ENCODE assay signal across 11 cellular contexts in genomic region chr10:87750001-87750651, GRCh38.
DNase-seq lines count a peak whose midpoint lies in the region; ATAC-seq, FAIRE-seq and TF ChIP-seq lines count a peak whose summit lies in the region.
"Had no signal": no experiment of that assay in that cellular context is flagged by ENCODE, and none has a peak within 500 bp of the region (broad histone marks: within the 10 kb centered on the region; RNA-seq: fewer than 3 reads in every experiment).

No MANE protein-coding gene starts in this region.

- H3K9me3 ChIP-seq in astrocyte (ENCODE audit: insufficient read depth, low read depth, low read length) = no peaks in the 10 kb centered on the region
- H3K9me3 ChIP-seq in kidney (ENCODE audit: control insufficient read depth in 1 of 2, low read length in 2 of 2) = no peaks in the 10 kb centered on the region
- H3K9me3 ChIP-seq: gastrocnemius medialis had no signal

- intact Hi-C loops in kidney (cut with DNase I) = no loop called here

- H3K27ac Mint-ChIP-seq in astrocyte (ENCODE audit: unreplicated experiment) = peak overlapping the region; percentile 53

- peaks cover 4% of the 10 kb centered on the region for H4K20me1 ChIP-seq in astrocyte (ENCODE audit: insufficient read depth, low read length)

- H3K4me1 Mint-ChIP-seq in astrocyte (ENCODE audit: low read depth, unreplicated experiment) = peaks cover 9% of the 10 kb centered on the region

- no peak overlapping the region for H3K4me3 ChIP-seq in AG09309 (ENCODE audit: control insufficient read depth, low read depth, low read length)
- H3K4me3 ChIP-seq in H7 (ENCODE audit: insufficient read depth, low read depth, low read length) = no peak overlapping the region
- no peak overlapping the region for H3K4me3 ChIP-seq in astrocyte (ENCODE audit: insufficient read depth, low read depth, low read length)
- no peak overlapping the region for H3K4me3 ChIP-seq in kidney (ENCODE audit: low read length in 2 of 2)
- H3K4me3 ChIP-seq: gastrocnemius medialis had no signal

- peak; percentile 13 for FAIRE-seq in astrocyte (lab: Jason Lieb, UNC)
- no peak for FAIRE-seq in kidney (lab: Jason Lieb, UNC)

- ATAC-seq in GM21825 (IDR thresholded peaks at IDR 0.05; ENCODE audit: unreplicated experiment) = no peak
- ATAC-seq in GM21390 (IDR thresholded peaks at IDR 0.05; ENCODE audit: unreplicated experiment) = no peak
- ATAC-seq: gastrocnemius medialis had no signal

- no peak overlapping the region for H3K4me3 Mint-ChIP-seq in astrocyte (ENCODE audit: unreplicated experiment)

- no peaks in the 10 kb centered on the region for H3K27me3 Mint-ChIP-seq in astrocyte (ENCODE audit: low read depth, unreplicated experiment)

- H3K4me1 ChIP-seq in astrocyte (ENCODE audit: insufficient read depth, low read length) (peaks cover 17% of the 10 kb centered on the region), kidney (ENCODE audit: control insufficient read depth in 1 of 2, insufficient read depth in 1 of 2, low read depth in 1 of 2, low read length in 2 of 2) (peaks cover 0 to 3% of the 10 kb centered on the region in 2 donors)
- H3K4me1 ChIP-seq: gastrocnemius medialis had no signal

- H3K27ac ChIP-seq in astrocyte (ENCODE audit: low read depth, low read length) (no peak overlapping the region), kidney (ENCODE audit: low read depth in 2 of 2, low read length in 2 of 2) (peak overlapping the region; percentile 23 to 26)
- H3K27ac ChIP-seq: gastrocnemius medialis had no signal

- no peaks in the 10 kb centered on the region for H3K79me2 ChIP-seq in astrocyte (ENCODE audit: insufficient read depth, low read length)

- TF ChIP-seq CTCF in AG09309 (IDR thresholded peaks at IDR 0.05; ENCODE audit: control insufficient read depth, insufficient read depth, low read depth, low read length, missing control alignments) = no peak
- TF ChIP-seq CTCF in astrocyte (IDR thresholded peaks at IDR 0.05; ENCODE audit: insufficient read depth, low read depth, low read length) = no peak
- TF ChIP-seq CTCF in kidney (IDR thresholded peaks at IDR 0.05; ENCODE audit: borderline replicate concordance, extremely low read depth, insufficient read depth) = no peak

- no peak overlapping the region for H2AFZ ChIP-seq in astrocyte (ENCODE audit: low read depth, low read length)

- peaks cover 2% of the 10 kb centered on the region for H3K9me3 Mint-ChIP-seq in astrocyte (ENCODE audit: unreplicated experiment)

- H3K36me3 Mint-ChIP-seq in astrocyte (ENCODE audit: low read depth, unreplicated experiment) = peaks cover 15% of the 10 kb centered on the region

- H3K9ac ChIP-seq in astrocyte (ENCODE audit: low read length) (no peak overlapping the region), kidney (ENCODE audit: low read length in 2 of 2) (no peak overlapping the region)

- H3K36me3 ChIP-seq in H7 (replicated peaks; ENCODE audit: control insufficient read depth, insufficient read depth, low read length) (peaks cover 3% of the 10 kb centered on the region; the same call in 1 of the 2 replicates), astrocyte (ENCODE audit: insufficient read depth, low read length) (peaks cover 23% of the 10 kb centered on the region), kidney (ENCODE audit: control insufficient read depth in 1 of 2, insufficient read depth in 2 of 2, low read length in 2 of 2) (no peaks in the 10 kb centered on the region)

- H3K4me2 ChIP-seq in astrocyte (ENCODE audit: low read length) = peak overlapping the region; percentile 32

- no peaks in the 10 kb centered on the region for H3K27me3 ChIP-seq in H7 (ENCODE audit: control insufficient read depth, insufficient read depth, low read length)
- H3K27me3 ChIP-seq in astrocyte (ENCODE audit: insufficient read depth, low read length) = no peaks in the 10 kb centered on the region
- H3K27me3 ChIP-seq: gastrocnemius medialis had no signal

- DNase-seq in AG09309 (ENCODE audit: low read depth) (peak; percentile 92), H7 (peak; percentile 4), astrocyte (ENCODE audit: low read depth) (peak; percentile 91), kidney (no peak)
- DNase-seq in stimulated activated CD4-positive, alpha-beta T cell treated with anti-CD3 and anti-CD28 coated beads, Interleukin-15, amount 100 ng/mL, for 24 hours = no peak
- no peak for DNase-seq in activated CD8-positive, alpha-beta memory T cell treated with anti-CD3 and anti-CD28 coated beads for 24 hours
- DNase-seq: activated gamma-delta T cell, gastrocnemius medialis, NCI-H446 treated with DMSO at 0.1 percent for 48 hours had no signal

Comparison
In these comparisons a context has a peak if more than half of its experiments do, and no peak if none do; other contexts are left out.
1. DNase-seq: peak in AG09309 (single experiment), H7 (single experiment) and astrocyte (single experiment); none in kidney (single experiment), stimulated activated CD4-positive, alpha-beta T cell treated with anti-CD3 and anti-CD28 coated beads, Interleukin-15, amount 100 ng/mL, for 24 hours (single experiment) and activated CD8-positive, alpha-beta memory T cell treated with anti-CD3 and anti-CD28 coated beads for 24 hours (single experiment).